ENCODE assay signal across 8 cellular contexts in genomic region chr5:179820483-179821297, GRCh38. TPM values are rescaled to one million over a fixed set of nuclear protein-coding genes. Genes with fewer than 3 reads are reported as not detected.
A peak's percentile ranks its signal among the peaks of the same experiment; 100 is the strongest.
DNase-seq lines count a peak whose midpoint lies in the region; ATAC-seq, FAIRE-seq and TF ChIP-seq lines count a peak whose summit lies in the region.

SQSTM1 (plus strand) TSS chr5:179820905; CDS start chr5:179820937, 32 bp downstream.

- TF ChIP-seq CTCF in WI38 (IDR thresholded peaks at IDR 0.05; ENCODE audit: low read depth, low read length) (no peak), bronchial epithelial cell (IDR thresholded peaks at IDR 0.05; ENCODE audit: insufficient read depth, low read length, severe bottlenecking) (peak; percentile 10)

- H3K27ac ChIP-seq in skin epidermis: peak within 1 kb of the TSS; percentile 88 to 100 (median 97)

- peak; percentile 43 for ATAC-seq in HG02678 (IDR thresholded peaks at IDR 0.05; ENCODE audit: unreplicated experiment)

- no peak for FAIRE-seq in bronchial epithelial cell (lab: Jason Lieb, UNC)

- peak within 1 kb of the TSS; percentile 98 for H3K4me3 ChIP-seq in WI38 (ENCODE audit: low read depth, low read length)
- peak within 1 kb of the TSS; percentile 92 for H3K4me3 ChIP-seq in bronchial epithelial cell (ENCODE audit: low read depth, low read length)
- peak within 1 kb of the TSS; percentile 64 to 100 (median 99) for H3K4me3 ChIP-seq in skin epidermis

- no peaks in the 10 kb centered on the region for H3K27me3 ChIP-seq in bronchial epithelial cell (ENCODE audit: control insufficient read depth, insufficient read depth, low read length)

- peaks cover 35% of the 10 kb centered on the region for H3K36me3 ChIP-seq in bronchial epithelial cell (ENCODE audit: control insufficient read depth, insufficient read depth, low read length)

- DNase-seq in NCI-H1694 (lab: John Stamatoyannopoulos, UW) (peak; percentile 16), NCI-H1694 treated with DMSO at 0.1 percent for 48 hours (lab: John Stamatoyannopoulos, UW) (no peak), NCI-H146 treated with DMSO at 0.1 percent for 48 hours (lab: John Stamatoyannopoulos, UW; ENCODE audit: unreplicated experiment) (peak; percentile 36), bronchial epithelial cell (ENCODE audit: low read depth) (peak; percentile 45), iPS-NIHi7 (ENCODE audit: extremely low spot score) (peak; percentile 84)

RNA-seq across cellular contexts. Expression of gene SQSTM1, which starts in this region (rescaled TPM):
- total RNA-seq in bronchial epithelial cell: 686 and 733 TPM in 2 replicates
